Comparison of ENCODE assay signal across 19 cellular contexts in the genomic region with DNA sequence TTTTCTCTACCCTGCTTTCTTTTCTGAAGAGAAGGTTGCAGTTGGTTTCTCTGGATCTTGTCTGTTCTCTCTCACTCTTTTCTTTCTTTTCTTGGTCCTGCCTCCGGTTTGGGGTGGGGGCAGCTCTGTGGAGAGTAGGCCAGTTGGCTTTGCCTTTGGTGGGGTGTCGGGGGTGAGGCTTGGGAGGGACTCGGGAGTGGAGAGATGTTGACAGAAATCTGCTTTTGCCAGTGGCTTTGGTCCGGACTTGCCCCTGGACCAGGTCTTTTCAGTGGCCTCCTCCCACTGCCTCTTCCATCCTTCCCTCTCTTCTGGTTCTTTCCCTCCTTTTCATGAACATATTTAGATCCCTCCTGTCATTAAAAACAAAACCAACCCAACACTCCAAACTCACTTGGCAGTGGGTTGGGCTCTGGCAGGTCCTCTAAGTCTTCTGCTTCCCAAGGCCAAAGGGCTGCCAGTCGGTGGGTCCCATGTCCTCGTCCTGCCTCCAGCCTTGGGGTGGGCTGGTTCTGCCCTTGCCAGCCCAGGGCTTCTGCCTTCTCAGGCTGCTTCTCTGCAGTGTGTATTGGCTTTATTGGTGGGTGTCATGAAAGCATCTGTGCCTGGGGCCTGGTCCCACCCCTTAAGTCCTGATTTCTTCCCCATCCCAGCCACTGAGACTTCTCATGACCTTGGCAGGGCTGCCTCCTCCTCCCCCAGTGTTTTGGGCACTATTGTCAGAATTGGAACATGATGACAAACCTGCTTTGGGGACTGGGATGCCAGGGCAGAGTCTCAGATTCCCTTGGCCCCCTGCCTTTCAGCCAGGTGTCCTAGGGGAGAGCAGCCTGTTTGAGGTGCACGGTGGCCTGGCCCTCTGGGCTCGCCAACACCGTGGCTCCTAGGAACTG. TPM values are rescaled to one million over a fixed set of nuclear protein-coding genes. Genes with fewer than 3 reads are reported as not detected.
DNase-seq lines count a peak whose midpoint lies in the region; ATAC-seq and TF ChIP-seq lines count a peak whose summit lies in the region.
"Had no signal": no experiment of that assay in that cellular context is flagged by ENCODE, and none has a peak within 500 bp of the region (broad histone marks: within the 10 kb centered on the region; RNA-seq: fewer than 3 reads in every experiment).

No MANE protein-coding gene starts in this region.

- H3K4me2 ChIP-seq in DND-41 (ENCODE audit: insufficient read depth, low read length) = no peak overlapping the region
- H3K4me2 ChIP-seq in OCI-LY7 (ENCODE audit: low read length) = peak overlapping the region; percentile 79; the same call in 1 of the 2 replicates

- no peaks in the 10 kb centered on the region for H3K9me3 ChIP-seq in DND-41 (ENCODE audit: insufficient read depth, low read length, severe bottlenecking)
- no peaks in the 10 kb centered on the region for H3K9me3 ChIP-seq in OCI-LY7 (ENCODE audit: low read length)
- H3K9me3 ChIP-seq in ascending aorta = no peaks in the 10 kb centered on the region
- H3K9me3 ChIP-seq in T-helper 17 cell (ENCODE audit: control insufficient read depth, low read length, poor library complexity, severe bottlenecking) = no peaks in the 10 kb centered on the region
- H3K9me3 ChIP-seq: BE2C, body of pancreas, MG63, pancreas, SJCRH30, transverse colon had no signal

- H3K9ac ChIP-seq in DND-41 (ENCODE audit: low read depth, low read length) = no peak overlapping the region

- no peak for TF ChIP-seq CTCF in DND-41 (IDR thresholded peaks at IDR 0.05; ENCODE audit: borderline replicate concordance, extremely low read depth, low read length, poor library complexity, severe bottlenecking)
- TF ChIP-seq CTCF in OCI-LY7 (conservative IDR thresholded peaks at IDR 0.05; ENCODE audit: low read length) = no peak
- no peak for TF ChIP-seq CTCF in ascending aorta (IDR thresholded peaks at IDR 0.05)
- TF ChIP-seq CTCF in CD14-positive monocyte (IDR thresholded peaks at IDR 0.05) = no peak

- ATAC-seq in DND-41 (ENCODE audit: insufficient read depth, low read depth) (no peak), GM21423 (IDR thresholded peaks at IDR 0.05; ENCODE audit: unreplicated experiment) (no peak), T-helper 17 cell (no peak)
- ATAC-seq: body of pancreas, pancreas had no signal

- H2AFZ ChIP-seq in DND-41 (ENCODE audit: low read depth, low read length) (no peak overlapping the region), OCI-LY7 (ENCODE audit: low read length) (no peak overlapping the region)

- H3K36me3 ChIP-seq in DND-41 (ENCODE audit: insufficient read depth, low read length) = peaks cover 2% of the 10 kb centered on the region; the same call in 1 of the 2 replicates
- no peaks in the 10 kb centered on the region; the same call in 1 of the 2 replicates for H3K36me3 ChIP-seq in OCI-LY7 (ENCODE audit: insufficient read depth, low read length)
- no peaks in the 10 kb centered on the region for H3K36me3 ChIP-seq in ascending aorta
- H3K36me3 ChIP-seq: BE2C, pancreas, SJCRH30, transverse colon had no signal

- H3K79me2 ChIP-seq in DND-41 (ENCODE audit: insufficient read depth, low read length) (peaks cover 83% of the 10 kb centered on the region), OCI-LY7 (ENCODE audit: insufficient read depth, low read depth, low read length) (peaks cover 4% of the 10 kb centered on the region; the same call in 1 of the 2 replicates)

- CTCF ChIA-PET in OCI-LY7 (lab: Charles Lee; ENCODE audit: unreplicated experiment) = no interaction called here

- DNase-seq in DND-41 (no peak), OCI-LY7 (ENCODE audit: low spot score) (no peak), ascending aorta (ENCODE audit: low spot score in 2 of 2) (no peak), CD14-positive monocyte (ENCODE audit: low spot score) (no peak), T-helper 17 cell (no peak)
- peak; percentile 18 for DNase-seq in stimulated activated CD8-positive, alpha-beta memory T cell treated with anti-CD3 and anti-CD28 coated beads, Interleukin-4, amount 100 ng/mL, for 48 hours
- DNase-seq: activated CD4-positive, alpha-beta T cell treated with anti-CD3 and anti-CD28 coated beads, Interleukin-2, amount 50 U/mL, for 48 hours; activated T-cell treated with anti-CD3 and anti-CD28 coated beads, Interleukin-2, amount 50 U/mL, for 48 hours; BE2C; body of pancreas; Calu3; kidney glomerular epithelial cell; MG63; NCI-H1436 treated with DMSO at 0.1 percent for 48 hours; NCI-H526 treated with DMSO at 0.1 percent for 48 hours; pancreas; SJCRH30; transverse colon had no signal

- H4K20me1 ChIP-seq in DND-41 (ENCODE audit: insufficient read depth, low read length) (no peaks in the 10 kb centered on the region; the same call in 1 of the 2 replicates), OCI-LY7 (ENCODE audit: insufficient read depth, low read length) (no peaks in the 10 kb centered on the region)

- peaks cover 0 to 7% (median 2%) of the 10 kb centered on the region in 7 donors for H3K9me3 Mint-ChIP-seq in CD14-positive monocyte

- POLR2A ChIA-PET in OCI-LY7 (lab: Charles Lee) = no interaction called here

- H3K4me3 Mint-ChIP-seq in CD14-positive monocyte = peak overlapping the region in 1 of 2 donors; percentile 30
- no peak overlapping the region for H3K4me3 Mint-ChIP-seq in T-helper 17 cell

- H3K4me3 ChIP-seq in DND-41 (ENCODE audit: low read depth in 1 of 2, low read length in 2 of 2) = no peak overlapping the region
- no peak overlapping the region for H3K4me3 ChIP-seq in OCI-LY7 (ENCODE audit: low read depth, low read length, poor library complexity, severe bottlenecking)
- H3K4me3 ChIP-seq in ascending aorta = no peak overlapping the region
- H3K4me3 ChIP-seq: body of pancreas, MG63, pancreas, SJCRH30, transverse colon had no signal

- intact Hi-C loops in OCI-LY7 (cut with micrococcal nuclease; ENCODE audit: unreplicated experiment) = no loop called here
- intact Hi-C loops in ascending aorta (cut with DNase I) = no loop called here
- intact Hi-C loops in CD14-positive monocyte (cut with micrococcal nuclease) = no loop called here

- H3K4me1 Mint-ChIP-seq in CD14-positive monocyte (peaks cover 69% of the 10 kb centered on the region), T-helper 17 cell (peaks cover 40% of the 10 kb centered on the region)

- no peaks in the 10 kb centered on the region for H3K9me2 ChIP-seq in OCI-LY7 (ENCODE audit: insufficient read depth, low read length)

- H3K4me1 ChIP-seq in DND-41 (ENCODE audit: insufficient read depth, low read length) (peaks cover 98% of the 10 kb centered on the region), OCI-LY7 (ENCODE audit: insufficient read depth, low read length, poor library complexity, severe bottlenecking) (peaks cover 93% of the 10 kb centered on the region), ascending aorta (peaks cover 5 to 29% of the 10 kb centered on the region in 2 donors)
- H3K4me1 ChIP-seq: BE2C, pancreas had no signal

- H3K27me3 Mint-ChIP-seq in CD14-positive monocyte (ENCODE audit: low read depth in 3 of 3) (peaks cover 0 to 9% (median 1%) of the 10 kb centered on the region in 3 donors), T-helper 17 cell (peaks cover 16% of the 10 kb centered on the region)

- peak overlapping the region in 2 of 7 donors; percentile 31 to 73 for H3K27ac Mint-ChIP-seq in CD14-positive monocyte
- H3K27ac Mint-ChIP-seq in T-helper 17 cell = no peak overlapping the region

- H3K27ac ChIP-seq in DND-41 (ENCODE audit: low read length) (peak overlapping the region; percentile 87), OCI-LY7 (ENCODE audit: low read depth, low read length, poor library complexity, severe bottlenecking) (no peak overlapping the region), ascending aorta (peak overlapping the region; percentile 55 to 62)
- H3K27ac ChIP-seq: body of pancreas, pancreas, SJCRH30 had no signal

- H3K36me3 Mint-ChIP-seq in CD14-positive monocyte (peaks cover 4 to 10% of the 10 kb centered on the region in 2 donors), T-helper 17 cell (ENCODE audit: low read depth) (peaks cover 6% of the 10 kb centered on the region)

- BruUV-seq in OCI-LY7 (replicated peaks; lab: Mats Ljungman, UMichigan) = no TSS peak

- H3K27me3 ChIP-seq in DND-41 (ENCODE audit: insufficient read depth, low read length, poor library complexity) = no peaks in the 10 kb centered on the region
- H3K27me3 ChIP-seq in ascending aorta = no peaks in the 10 kb centered on the region
- H3K27me3 ChIP-seq: BE2C, body of pancreas, MG63, pancreas, SJCRH30 had no signal

RNA-seq across cellular contexts. Expression of gene ANKRD33B, which starts 16.9 kb away (rescaled TPM):
- 5.6 TPM in 2 replicates for total RNA-seq in OCI-LY7 (2014; rRNA removed; shearing (Covaris generic))
- total RNA-seq in OCI-LY7 (2022) = 10.1 and 11.4 TPM in 2 replicates
- 7.2 TPM for total RNA-seq in ascending aorta
- polyA plus RNA-seq in CD14-positive monocyte = not detected
- 10 to 100 TPM in 1 of 2 donors, 1 to 10 TPM in 1; 5.3 to 13.9 TPM for total RNA-seq in T-helper 17 cell
